In genomic region chr11:75461136-75461535, GRCh38 we compare ENCODE assay signal across 26 cellular contexts.
"Had no signal": no experiment of that assay in that cellular context is flagged by ENCODE, and none has a peak within 500 bp of the region (broad histone marks: within the 10 kb centered on the region; RNA-seq: fewer than 3 reads in every experiment).

No MANE protein-coding gene starts in this region.

- H3K36me3 Mint-ChIP-seq: activated naive CD4-positive, alpha-beta T cell treated with anti-CD3 and anti-CD28 coated beads, Interleukin-2, amount 10 ng/mL, durations not matched to agents 7 days and 5 days had no signal

- H3K4me1 Mint-ChIP-seq: activated CD4-positive, alpha-beta memory T cell treated with anti-CD3 and anti-CD28 coated beads, Interleukin-2, amount 10 ng/mL, durations not matched to agents 7 days and 5 days; activated naive CD4-positive, alpha-beta T cell treated with anti-CD3 and anti-CD28 coated beads, Interleukin-2, amount 10 ng/mL, durations not matched to agents 7 days and 5 days had no signal

- H3K36me3 ChIP-seq: cardiac muscle cell, gastroesophageal sphincter, right lobe of liver, uterus had no signal

- ATAC-seq: activated T-cell treated with anti-CD3 and anti-CD28 coated beads, Interleukin-2, amount 50 U/mL, for 72 hours; body of pancreas; gastroesophageal sphincter; left colon; right lobe of liver; T-helper 17 cell had no signal

- H3K4me1 ChIP-seq: body of pancreas, right lobe of liver, testis, uterus had no signal

- H3K27me3 Mint-ChIP-seq: activated CD4-positive, alpha-beta memory T cell treated with anti-CD3 and anti-CD28 coated beads, Interleukin-2, amount 10 ng/mL, durations not matched to agents 7 days and 5 days; dendritic cell treated with granulocyte-macrophage colony-stimulating factor and Interleukin-4, amounts not matched to agents 40 ng/mL and 50 ng/mL, for 4 days; T-helper 17 cell had no signal

- H3K9me3 ChIP-seq: body of pancreas, gastroesophageal sphincter, right lobe of liver, testis, uterus had no signal

- H3K4me3 ChIP-seq: body of pancreas, cardiac muscle cell, gastroesophageal sphincter, right lobe of liver, testis, uterus had no signal

- H3K27ac Mint-ChIP-seq: activated CD4-positive, alpha-beta memory T cell treated with anti-CD3 and anti-CD28 coated beads, Interleukin-2, amount 10 ng/mL, durations not matched to agents 7 days and 5 days; activated naive CD4-positive, alpha-beta T cell treated with anti-CD3 and anti-CD28 coated beads, Interleukin-2, amount 10 ng/mL, durations not matched to agents 7 days and 5 days; activated T-cell treated with anti-CD3 and anti-CD28 coated beads, Interleukin-2, amount 50 U/mL, for 72 hours; dendritic cell treated with granulocyte-macrophage colony-stimulating factor and Interleukin-4, amounts not matched to agents 40 ng/mL and 50 ng/mL, for 4 days; T-helper 17 cell had no signal

- H3K27ac ChIP-seq: body of pancreas, cardiac muscle cell, gastroesophageal sphincter, right lobe of liver, testis, uterus had no signal

- H3K9me3 Mint-ChIP-seq: activated CD4-positive, alpha-beta memory T cell treated with anti-CD3 and anti-CD28 coated beads, Interleukin-2, amount 10 ng/mL, durations not matched to agents 7 days and 5 days; activated naive CD4-positive, alpha-beta T cell treated with anti-CD3 and anti-CD28 coated beads, Interleukin-2, amount 10 ng/mL, durations not matched to agents 7 days and 5 days; activated T-cell treated with anti-CD3 and anti-CD28 coated beads, Interleukin-2, amount 50 U/mL, for 72 hours; dendritic cell treated with granulocyte-macrophage colony-stimulating factor and Interleukin-4, amounts not matched to agents 40 ng/mL and 50 ng/mL, for 4 days; nephron had no signal

- H3K27me3 ChIP-seq: body of pancreas, cardiac muscle cell, gastroesophageal sphincter, right lobe of liver, testis, uterus had no signal

- H3K4me3 Mint-ChIP-seq: activated CD4-positive, alpha-beta memory T cell treated with anti-CD3 and anti-CD28 coated beads, Interleukin-2, amount 10 ng/mL, durations not matched to agents 7 days and 5 days; activated naive CD4-positive, alpha-beta T cell treated with anti-CD3 and anti-CD28 coated beads, Interleukin-2, amount 10 ng/mL, durations not matched to agents 7 days and 5 days; activated T-cell treated with anti-CD3 and anti-CD28 coated beads, Interleukin-2, amount 50 U/mL, for 72 hours; dendritic cell treated with granulocyte-macrophage colony-stimulating factor and Interleukin-4, amounts not matched to agents 40 ng/mL and 50 ng/mL, for 4 days; nephron; T-helper 17 cell had no signal

- DNase-seq: activated CD4-positive, alpha-beta memory T cell treated with anti-CD3 and anti-CD28 coated beads, Interleukin-2, amount 10 ng/mL, durations not matched to agents 7 days and 5 days; activated CD4-positive, alpha-beta T cell treated with anti-CD3 and anti-CD28 coated beads for 48 hours; activated CD4-positive, CD25-positive, alpha-beta regulatory T cell; activated effector memory CD4-positive, alpha-beta T cell treated with Interleukin-2 at 50 U/mL for 16 hours; activated naive CD4-positive, alpha-beta T cell treated with anti-CD3 and anti-CD28 coated beads, Interleukin-2, amount 10 ng/mL, durations not matched to agents 7 days and 5 days; activated T-cell treated with anti-CD3 and anti-CD28 coated beads, Interleukin-2, amount 50 U/mL, for 72 hours; anterior cingulate cortex; body of pancreas; effector CD4-positive, alpha-beta T cell; head of caudate nucleus; islet precursor cell; left colon; mesenchymal stem cell; nucleus accumbens; right lobe of liver; small intestine; stimulated activated CD4-positive, alpha-beta T cell treated with anti-CD3 and anti-CD28 coated beads, Interleukin-15, amount 100 ng/mL, for 24 hours; stimulated activated naive CD4-positive, alpha-beta T cell; T-helper 17 cell; testis; trophoblast cell; uterus had no signal
